ENCODE assay signal across 26 cellular contexts in the genomic region with DNA sequence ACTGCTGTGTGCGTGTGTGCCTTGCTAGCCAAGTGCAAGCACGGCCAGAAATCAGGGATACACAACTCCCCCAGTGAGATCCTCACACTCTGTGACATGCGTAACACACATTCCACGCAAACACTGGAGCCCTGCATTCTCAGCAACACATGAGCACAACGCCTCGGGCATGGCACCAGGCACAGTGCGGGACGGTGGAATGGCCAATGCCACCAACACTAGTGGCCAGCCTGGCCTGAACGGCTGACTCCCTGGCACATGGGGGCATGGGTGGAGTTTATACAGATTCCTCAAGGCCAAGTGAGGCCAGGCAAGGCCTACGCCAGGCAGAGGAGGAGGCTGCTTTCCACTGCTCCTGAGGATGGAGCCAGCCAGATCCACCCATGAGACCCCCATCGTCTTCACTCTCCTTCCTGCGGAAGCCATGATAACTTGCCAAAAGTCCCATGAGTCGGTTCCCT. TPM values are rescaled to one million over a fixed set of nuclear protein-coding genes. Genes with fewer than 3 reads are reported as not detected.
A peak's percentile ranks its signal among the peaks of the same experiment; 100 is the strongest.
DNase-seq lines count a peak whose midpoint lies in the region; ATAC-seq, FAIRE-seq and TF ChIP-seq lines count a peak whose summit lies in the region.
"Had no signal": no experiment of that assay in that cellular context is flagged by ENCODE, and none has a peak within 500 bp of the region (broad histone marks: within the 10 kb centered on the region; RNA-seq: fewer than 3 reads in every experiment).

No MANE protein-coding gene starts in this region.

- H3K36me3 ChIP-seq in right atrium auricular region (no peaks in the 10 kb centered on the region), esophagus muscularis mucosa (peaks cover 0 to 33% (median 19%) of the 10 kb centered on the region in 4 donors), osteoblast (ENCODE audit: insufficient read depth, low read length) (peaks cover 3% of the 10 kb centered on the region)

- H3K27me3 ChIP-seq in right atrium auricular region = no peaks in the 10 kb centered on the region
- no peaks in the 10 kb centered on the region for H3K27me3 ChIP-seq in esophagus muscularis mucosa
- H3K27me3 ChIP-seq in osteoblast (ENCODE audit: insufficient read depth, low read length) = no peaks in the 10 kb centered on the region

- ATAC-seq in Right ventricle myocardium inferior = no peak
- ATAC-seq: activated CD4-positive, alpha-beta T cell treated with anti-CD3 and anti-CD28 coated beads for 36 hours; activated naive CD4-positive, alpha-beta T cell treated with anti-CD3 and anti-CD28 coated beads, Interleukin-2, amount 50 U/mL, for 72 hours; effector memory CD8-positive, alpha-beta T cell; HepG2; stimulated activated memory B cell treated with anti-CD40 and anti-IgM and Interleukin-4, amounts not matched to agents 10 μg/mL and 1 μg/mL and 100 μg/mL, for 72 hours had no signal

- WGBS in esophagus muscularis mucosa = 100% methylated on average over 3 of the region's 13 CpGs

- intact Hi-C loops in Right ventricle myocardium inferior (cut with DNase I) = no loop called here
- intact Hi-C loops in esophagus muscularis mucosa (cut with DNase I) = no loop called here

- no peaks in the 10 kb centered on the region for H3K4me1 ChIP-seq in right atrium auricular region
- H3K4me1 ChIP-seq in esophagus muscularis mucosa = no peaks in the 10 kb centered on the region
- H3K4me1 ChIP-seq in osteoblast (ENCODE audit: insufficient read depth, low read length) = no peaks in the 10 kb centered on the region

- no peak overlapping the region for H3K4me3 ChIP-seq in right atrium auricular region
- H3K4me3 ChIP-seq in esophagus muscularis mucosa = no peak overlapping the region
- no peak overlapping the region for H3K4me3 ChIP-seq in osteoblast (ENCODE audit: insufficient read depth, low read length)
- H3K4me3 ChIP-seq: GM23248, SK-N-MC had no signal

- TF ChIP-seq POLR2A in esophagus muscularis mucosa (IDR thresholded peaks at IDR 0.05; ENCODE audit: low read depth) (no peak), GM12892 (IDR thresholded peaks at IDR 0.05; ENCODE audit: low read depth, low read length) (no peak)

- no peaks in the 10 kb centered on the region for H3K79me2 ChIP-seq in osteoblast (ENCODE audit: insufficient read depth, low read length)

- H4K20me1 ChIP-seq in osteoblast (ENCODE audit: insufficient read depth, low read length) = no peaks in the 10 kb centered on the region

- H3K4me2 ChIP-seq in osteoblast (ENCODE audit: insufficient read depth, low read length) = no peak overlapping the region

- TF ChIP-seq EP300 in esophagus muscularis mucosa (IDR thresholded peaks at IDR 0.05) = no peak

- no peak overlapping the region for H3K27ac ChIP-seq in right atrium auricular region
- H3K27ac ChIP-seq in esophagus muscularis mucosa (replicated peaks in 1 of 4) = no peak overlapping the region
- no peak overlapping the region for H3K27ac ChIP-seq in osteoblast (ENCODE audit: low read depth, low read length)
- H3K27ac ChIP-seq: GM23248, RWPE1, SK-N-MC had no signal

- DNase-seq in right atrium auricular region (ENCODE audit: low spot score) (peak; percentile 28), Right ventricle myocardium inferior (ENCODE audit: missing footprints) (no peak), esophagus muscularis mucosa (ENCODE audit: extremely low spot score) (peak; percentile 68), osteoblast (ENCODE audit: insufficient read length, low spot score, missing footprints) (peak; percentile 90), hypothalamus (lab: John Stamatoyannopoulos, UW) (no peak), GM12892 (ENCODE audit: insufficient read length) (no peak), Ammon's horn (ENCODE audit: low spot score) (no peak)
- DNase-seq: activated CD4-positive, alpha-beta T cell treated with anti-CD3 and anti-CD28 coated beads for 36 hours; Calu3; cortex of kidney; effector memory CD8-positive, alpha-beta T cell; foreskin fibroblast; GM23248; Kasumi-1; MV-4-11; NCI-H146; NCI-H446; NCI-H82; nucleus accumbens; retina; stimulated activated CD4-positive, alpha-beta T cell treated with anti-CD3 and anti-CD28 coated beads, Interleukin-2, amount 100 ng/mL, for 48 hours had no signal

- H3K9me3 ChIP-seq in right atrium auricular region (no peaks in the 10 kb centered on the region), esophagus muscularis mucosa (no peaks in the 10 kb centered on the region), osteoblast (ENCODE audit: low read depth, low read length) (no peaks in the 10 kb centered on the region)

- FAIRE-seq in GM12892 (lab: Jason Lieb, UNC) = no peak
- FAIRE-seq: HepG2 had no signal

- no peak overlapping the region for H2AFZ ChIP-seq in osteoblast (ENCODE audit: low read length)
- H2AFZ ChIP-seq: GM23248 had no signal

- TF ChIP-seq CTCF in right atrium auricular region (IDR thresholded peaks at IDR 0.05) (no peak), esophagus muscularis mucosa (IDR thresholded peaks at IDR 0.05) (no peak), osteoblast (IDR thresholded peaks at IDR 0.05; ENCODE audit: extremely low read depth, low read depth, low read length) (no peak)

RNA-seq across cellular contexts. Expression of a gene that starts 56.2 kb away (rescaled TPM):
- 1 to 10 TPM; 3.7 to 7.9 TPM for total RNA-seq in right atrium auricular region
- total RNA-seq in Right ventricle myocardium inferior = 5.9 TPM
- total RNA-seq in esophagus muscularis mucosa = 10 to 100 TPM in 2 of 4 donors, 1 to 10 TPM in 2; 9.1 to 10.9 (median 10.2) TPM
- total RNA-seq in osteoblast = 11.2 and 11.5 TPM in 2 replicates
- polyA plus RNA-seq in GM12892 (2012; ENCODE audit: missing spikeins) = 9.9 TPM

RNA-seq across cellular contexts. Expression of a gene that starts 58.6 kb away (rescaled TPM):
- total RNA-seq in right atrium auricular region (10 to 100 TPM; 12.0 to 17.5 TPM), Right ventricle myocardium inferior (14.4 TPM), esophagus muscularis mucosa (1 to 10 TPM; 3.8 to 7.3 (median 4.8) TPM), osteoblast (3.2 and 4.7 TPM in 2 replicates)
- 7.3 TPM for polyA plus RNA-seq in GM12892 (2012; ENCODE audit: missing spikeins)

Comparison
In these comparisons a context has a peak if more than half of its experiments do, and no peak if none do; other contexts are left out.
1. DNase-seq: peak in right atrium auricular region (single experiment), esophagus muscularis mucosa (single experiment) and osteoblast (single experiment); none in Right ventricle myocardium inferior (single experiment), hypothalamus (0 of 51), GM12892 (single experiment) and Ammon's horn (single experiment).